Comparison of ENCODE assay signal across 8 cellular contexts in genomic region chr12:22333751-22334695, GRCh38.
DNase-seq lines count a peak whose midpoint lies in the region.

No MANE protein-coding gene starts in this region.

- peak overlapping the region; percentile 54; the same call in 1 of the 2 replicates for H3K9ac ChIP-seq in iPS-20b (ENCODE audit: low read depth, low read length)

- no peaks in the 10 kb centered on the region for H3K9me3 ChIP-seq in iPS-20b (ENCODE audit: insufficient read depth, low read depth, low read length)

- no peaks in the 10 kb centered on the region for H3K36me3 ChIP-seq in iPS-20b (ENCODE audit: insufficient read depth, low read depth, low read length)

- peaks cover 5% of the 10 kb centered on the region; the same call in 1 of the 2 replicates for H3K4me1 ChIP-seq in iPS-20b (ENCODE audit: insufficient read depth, low read length)

- DNase-seq in activated gamma-delta T cell treated with Interleukin-2 at 50 U/mL for 16 hours (peak; percentile 8), activated gamma-delta T cell (lab: John Stamatoyannopoulos, UW) (no peak), NCI-H2081 treated with DMSO at 0.1 percent for 48 hours (lab: John Stamatoyannopoulos, UW) (no peak), kidney glomerular epithelial cell (lab: John Stamatoyannopoulos, UW) (no peak), SKM-1 (lab: John Stamatoyannopoulos, UW; ENCODE audit: unreplicated experiment) (no peak)
- peak; percentile 29 for DNase-seq in stimulated activated CD4-positive, alpha-beta T cell treated with anti-CD3 and anti-CD28 coated beads, Interleukin-4, amount 100 ng/mL, for 24 hours

- H3K27me3 ChIP-seq in iPS-20b (ENCODE audit: insufficient read depth, low read length) = peaks cover 33% of the 10 kb centered on the region

- peak overlapping the region; percentile 37 for H3K27ac ChIP-seq in angular gyrus (ENCODE audit: low read depth, low read length)
- H3K27ac ChIP-seq in iPS-20b (ENCODE audit: low read length) = no peak overlapping the region

- peak overlapping the region; percentile 90 for H3K4me3 ChIP-seq in iPS-20b (ENCODE audit: low read length)

Comparison
In these comparisons a context has a peak if more than half of its experiments do, and no peak if none do; other contexts are left out.
1. DNase-seq: peak in activated gamma-delta T cell treated with Interleukin-2 at 50 U/mL for 16 hours (single experiment) and stimulated activated CD4-positive, alpha-beta T cell treated with anti-CD3 and anti-CD28 coated beads, Interleukin-4, amount 100 ng/mL, for 24 hours (single experiment); none in activated gamma-delta T cell (single experiment), NCI-H2081 treated with DMSO at 0.1 percent for 48 hours (single experiment), kidney glomerular epithelial cell (single experiment) and SKM-1 (single experiment).